Comparison of ENCODE assay signal across 20 cellular contexts in genomic region chr2:192313773-192314172, GRCh38.
"Had no signal": no experiment of that assay in that cellular context is flagged by ENCODE, and none has a peak within 500 bp of the region (broad histone marks: within the 10 kb centered on the region; RNA-seq: fewer than 3 reads in every experiment).

No MANE protein-coding gene starts in this region.

- H3K9me3 ChIP-seq: esophagus squamous epithelium, neutrophil, pancreas, thyroid gland had no signal

- H3K27ac ChIP-seq: coronary artery, esophagus squamous epithelium, heart right ventricle, neutrophil, pancreas, stomach, thyroid gland had no signal

- H3K36me3 ChIP-seq: esophagus squamous epithelium, heart right ventricle, neutrophil, pancreas, stomach, thyroid gland had no signal

- H3K27me3 ChIP-seq: esophagus squamous epithelium, heart right ventricle, neutrophil, pancreas, stomach, thyroid gland had no signal

- H3K4me1 ChIP-seq: esophagus squamous epithelium, heart right ventricle, pancreas, stomach, thyroid gland had no signal

- H3K4me3 ChIP-seq: coronary artery, esophagus squamous epithelium, heart right ventricle, lung, pancreas, stomach, thyroid gland had no signal

- DNase-seq: dermis blood vessel endothelial cell; effector memory CD8-positive, alpha-beta T cell; erythroblast; esophagus squamous epithelium; foreskin melanocyte; glutamatergic neuron; heart right ventricle; hippocampal formation; immature natural killer cell; islet precursor cell; left ventricle myocardium superior; natural killer cell; stimulated activated CD4-positive, alpha-beta T cell treated with anti-CD3 and anti-CD28 coated beads, Interleukin-4, amount 100 ng/mL, for 4 hours; stimulated activated naive B cell treated with anti-CD40 and anti-IgM and Interleukin-4, amounts not matched to agents 10 μg/mL and 1 μg/mL and 100 μg/mL, for 72 hours; stomach; thyroid gland had no signal
